In genomic region chr2:241373449-241373848, GRCh38 we compare ENCODE assay signal across 1 cellular context.
TF ChIP-seq lines count a peak whose summit lies in the region.

No MANE protein-coding gene starts in this region.

TF ChIP-seq in WTC11, 78 proteins besides CTCF, POLR2A, EP300 and RAD21 (continued from another document):
- TF ChIP-seq AR (CRISPR knock-in tag; IDR thresholded peaks at IDR 0.05) (no peak), ZSCAN18 (CRISPR knock-in tag; IDR thresholded peaks at IDR 0.05) (no peak), GRHL2 (CRISPR knock-in tag; IDR thresholded peaks at IDR 0.05; ENCODE audit: insufficient replicate concordance, severe bottlenecking) (no peak)
